8 cellular contexts compared by ENCODE assay signal in genomic region chr3:169662215-169663070, GRCh38. TPM values are rescaled to one million over a fixed set of nuclear protein-coding genes. Genes with fewer than 3 reads are reported as not detected.
DNase-seq lines count a peak whose midpoint lies in the region; ATAC-seq and TF ChIP-seq lines count a peak whose summit lies in the region.

No MANE protein-coding gene starts in this region.

- ATAC-seq in HG02798 (IDR thresholded peaks at IDR 0.05; ENCODE audit: poor library complexity, unreplicated experiment): peak; percentile 59
- peak; percentile 85 to 88 for ATAC-seq in upper lobe of left lung (ENCODE audit: low FRiP score in 2 of 2)

- WGBS in esophagus, 2 donors: 1% methylated on average over 71 to 80 of the region's 82 CpGs
- WGBS in upper lobe of left lung, 2 donors: 0% methylated on average over 2 to 40 of the region's 82 CpGs

- H3K4me3 ChIP-seq in WERI-Rb-1 (ENCODE audit: low read depth, low read length): peak overlapping the region; percentile 48
- peak overlapping the region; percentile 68 to 76 for H3K4me3 ChIP-seq in esophagus (ENCODE audit: low read depth in 1 of 2, low read length in 2 of 2)
- peak overlapping the region; percentile 85 to 89 for H3K4me3 ChIP-seq in mucosa of rectum (ENCODE audit: low read length in 2 of 2)
- H3K4me3 ChIP-seq in upper lobe of left lung: peak overlapping the region; percentile 51 to 81 (median 55)

- H3K27ac ChIP-seq in WERI-Rb-1 (peak overlapping the region; percentile 37; the same call in 1 of the 2 replicates), esophagus (ENCODE audit: low read depth in 2 of 2, low read length in 1 of 2) (peak overlapping the region; percentile 87 to 90), mucosa of rectum (ENCODE audit: low read depth in 2 of 2, low read length in 2 of 2) (peak overlapping the region; percentile 84 to 91), upper lobe of left lung (peak overlapping the region; percentile 85 to 95 (median 88))

- no peak for TF ChIP-seq EP300 in upper lobe of left lung (IDR thresholded peaks at IDR 0.05)

- H3K4me1 ChIP-seq in esophagus (ENCODE audit: control insufficient read depth in 2 of 2, insufficient read depth in 2 of 2, low read length in 1 of 2) (peaks cover 0 to 9% of the 10 kb centered on the region in 2 donors), mucosa of rectum (ENCODE audit: control insufficient read depth in 2 of 2, insufficient read depth in 2 of 2, low read length in 2 of 2) (peaks cover 4 to 10% of the 10 kb centered on the region in 2 donors), upper lobe of left lung (peaks cover 5 to 59% (median 39%) of the 10 kb centered on the region in 4 donors)

- H3K9ac ChIP-seq in mucosa of rectum (ENCODE audit: low read depth in 1 of 2, low read length in 2 of 2): peak overlapping the region; percentile 75 to 85

- TF ChIP-seq POLR2A in upper lobe of left lung (IDR thresholded peaks at IDR 0.05): peak in 1 of 4 donors; percentile 63

- H3K36me3 ChIP-seq in WERI-Rb-1 (no peaks in the 10 kb centered on the region), esophagus (ENCODE audit: control insufficient read depth in 2 of 2, insufficient read depth in 2 of 2, low read length in 1 of 2) (no peaks in the 10 kb centered on the region), mucosa of rectum (ENCODE audit: control insufficient read depth in 2 of 2, insufficient read depth in 2 of 2, low read length in 2 of 2) (no peaks in the 10 kb centered on the region), upper lobe of left lung (no peaks in the 10 kb centered on the region)

- peak; percentile 44 for DNase-seq in stimulated activated CD4-positive, alpha-beta T cell treated with anti-CD3 and anti-CD28 coated beads, Interleukin-1b, Interleukin-23, amount 100 ng/mL, for 48 hours
- DNase-seq in stimulated activated CD4-positive, alpha-beta T cell treated with anti-CD3 and anti-CD28 coated beads, Interleukin-2, amount 100 ng/mL, for 48 hours: no peak
- DNase-seq in NCI-H1436 treated with DMSO at 0.1 percent for 48 hours (lab: John Stamatoyannopoulos, UW): peak; percentile 56
- peak; percentile 83 for DNase-seq in WERI-Rb-1
- peak; percentile 85 to 94 for DNase-seq in upper lobe of left lung

- H3K27me3 ChIP-seq in WERI-Rb-1 (ENCODE audit: insufficient read depth, low read depth, severe bottlenecking) (peaks cover 51% of the 10 kb centered on the region), esophagus (ENCODE audit: control insufficient read depth in 1 of 2, insufficient read depth in 2 of 2, low read length in 2 of 2) (no peaks in the 10 kb centered on the region), mucosa of rectum (ENCODE audit: control insufficient read depth in 2 of 2, insufficient read depth in 2 of 2, low read length in 2 of 2) (peaks cover 21 to 38% of the 10 kb centered on the region in 2 donors), upper lobe of left lung (peaks cover 0 to 21% (median 8%) of the 10 kb centered on the region in 4 donors)

- TF ChIP-seq CTCF in WERI-Rb-1 (IDR thresholded peaks at IDR 0.05; ENCODE audit: low read depth, low read length) (peak; percentile 75), upper lobe of left lung (IDR thresholded peaks at IDR 0.05) (peak; percentile 44 to 89 (median 70))

- H3K9me3 ChIP-seq in WERI-Rb-1 (ENCODE audit: severe bottlenecking) (no peaks in the 10 kb centered on the region), esophagus (ENCODE audit: control insufficient read depth in 2 of 2, insufficient read depth in 1 of 2, low read depth in 1 of 2, low read length in 1 of 2) (no peaks in the 10 kb centered on the region), mucosa of rectum (ENCODE audit: control insufficient read depth in 2 of 2, low read length in 2 of 2) (peaks cover 0 to 2% of the 10 kb centered on the region in 2 donors), upper lobe of left lung (no peaks in the 10 kb centered on the region)

RNA-seq across cellular contexts. Expression of gene MECOM, which starts 1.1 kb away (rescaled TPM):
- 10 to 100 TPM in 1 of 2 donors, 1 to 10 TPM in 1; 10.0 to 13.7 TPM for polyA plus RNA-seq in esophagus
- 100 to 1,000 TPM in 1 of 6 donors, 10 to 100 TPM in 5; 36.5 to 150 (median 82.3) TPM for total RNA-seq in upper lobe of left lung

Comparison
In these comparisons a context has a peak if more than half of its experiments do, and no peak if none do; other contexts are left out.
1. DNase-seq: peak in stimulated activated CD4-positive, alpha-beta T cell treated with anti-CD3 and anti-CD28 coated beads, Interleukin-1b, Interleukin-23, amount 100 ng/mL, for 48 hours (single experiment), NCI-H1436 treated with DMSO at 0.1 percent for 48 hours (single experiment), WERI-Rb-1 (single experiment) and upper lobe of left lung (2 of 2); none in stimulated activated CD4-positive, alpha-beta T cell treated with anti-CD3 and anti-CD28 coated beads, Interleukin-2, amount 100 ng/mL, for 48 hours (0 of 2).
2. H3K27ac ChIP-seq: peak in every context shown above with its lines; median percentile 88 in esophagus; 88 in mucosa of rectum; 88 in upper lobe of left lung; 37 in WERI-Rb-1.
3. Peak in every context shown above with its lines, with median percentiles within 50 percentile points of each other: H3K4me3 ChIP-seq.